ENCODE assay signal across 1 cellular context in the genomic region with DNA sequence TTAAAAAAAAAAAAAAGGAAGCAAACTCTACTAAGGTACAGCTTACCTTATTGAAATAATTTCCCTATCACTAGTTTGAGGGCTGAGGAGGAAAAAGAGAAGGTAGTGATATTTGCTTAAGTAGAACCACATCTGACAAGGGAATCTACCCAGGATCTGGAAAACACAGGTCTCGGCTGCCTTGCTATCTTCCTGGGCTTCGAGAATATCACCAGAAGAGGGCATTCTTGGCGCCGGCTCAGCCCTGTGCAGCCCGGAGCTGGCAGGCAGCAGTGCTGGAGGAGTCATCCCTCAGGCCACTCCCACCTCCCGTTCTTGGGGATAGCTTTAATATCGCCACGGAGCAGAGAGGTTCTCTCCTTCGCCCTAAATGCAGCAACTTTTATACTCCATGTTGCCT.
TF ChIP-seq lines count a peak whose summit lies in the region.

No MANE protein-coding gene starts in this region.

TF ChIP-seq in HepG2, 621 proteins besides CTCF, POLR2A, EP300 and RAD21 (continued from another document):
- TF ChIP-seq, protein P1, sequence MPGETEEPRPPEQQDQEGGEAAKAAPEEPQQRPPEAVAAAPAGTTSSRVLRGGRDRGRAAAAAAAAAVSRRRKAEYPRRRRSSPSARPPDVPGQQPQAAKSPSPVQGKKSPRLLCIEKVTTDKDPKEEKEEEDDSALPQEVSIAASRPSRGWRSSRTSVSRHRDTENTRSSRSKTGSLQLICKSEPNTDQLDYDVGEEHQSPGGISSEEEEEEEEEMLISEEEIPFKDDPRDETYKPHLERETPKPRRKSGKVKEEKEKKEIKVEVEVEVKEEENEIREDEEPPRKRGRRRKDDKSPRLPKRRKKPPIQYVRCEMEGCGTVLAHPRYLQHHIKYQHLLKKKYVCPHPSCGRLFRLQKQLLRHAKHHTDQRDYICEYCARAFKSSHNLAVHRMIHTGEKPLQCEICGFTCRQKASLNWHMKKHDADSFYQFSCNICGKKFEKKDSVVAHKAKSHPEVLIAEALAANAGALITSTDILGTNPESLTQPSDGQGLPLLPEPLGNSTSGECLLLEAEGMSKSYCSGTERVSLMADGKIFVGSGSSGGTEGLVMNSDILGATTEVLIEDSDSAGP (CRISPR knock-in tag; IDR thresholded peaks at IDR 0.05; ENCODE audit: borderline replicate concordance): no peak
- no peak for TF ChIP-seq ZNF737 (CRISPR knock-in tag; IDR thresholded peaks at IDR 0.05; ENCODE audit: borderline replicate concordance)
- no peak for TF ChIP-seq MED1 (CRISPR knock-in tag; IDR thresholded peaks at IDR 0.05)
- no peak for TF ChIP-seq SMAD9 (CRISPR knock-in tag; IDR thresholded peaks at IDR 0.05)
